In the genomic region with DNA sequence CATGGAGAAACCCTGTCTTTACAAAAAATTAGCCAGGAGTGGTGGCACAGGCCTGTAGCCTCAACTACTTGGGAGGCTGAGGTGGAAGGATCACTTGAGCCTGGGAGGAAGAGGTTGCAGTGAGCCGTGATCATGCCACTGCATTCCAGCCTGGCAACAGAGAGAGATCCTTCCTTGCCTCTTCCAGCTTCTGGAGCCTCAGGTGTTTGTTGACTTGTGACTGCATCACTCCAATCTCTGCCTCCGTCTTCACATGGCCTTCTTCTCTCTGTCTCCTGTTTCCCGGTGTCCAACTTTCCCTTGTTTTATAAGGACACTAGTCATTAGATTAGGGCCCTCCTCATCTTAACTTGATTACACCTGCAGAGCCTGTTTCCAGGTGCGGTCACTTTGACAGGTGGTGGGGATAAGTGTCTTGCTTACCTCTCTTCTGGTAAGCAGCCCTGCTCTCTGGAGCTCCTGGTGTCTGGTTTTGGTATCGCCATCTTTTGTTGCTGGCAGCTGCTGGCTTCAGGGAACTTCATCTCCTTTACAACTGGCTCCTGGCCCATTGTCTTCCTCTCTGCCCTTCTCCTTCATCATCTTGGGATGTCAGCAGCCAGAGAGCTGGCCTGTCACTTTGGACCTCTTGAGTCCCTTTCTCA, we compare ENCODE assay signal across 11 cellular contexts. TPM values are rescaled to one million over a fixed set of nuclear protein-coding genes. Genes with fewer than 3 reads are reported as not detected.
DNase-seq lines count a peak whose midpoint lies in the region; ATAC-seq, FAIRE-seq and TF ChIP-seq lines count a peak whose summit lies in the region.
"Had no signal": no experiment of that assay in that cellular context is flagged by ENCODE, and none has a peak within 500 bp of the region (broad histone marks: within the 10 kb centered on the region; RNA-seq: fewer than 3 reads in every experiment).

No MANE protein-coding gene starts in this region.

- no peaks in the 10 kb centered on the region for H3K27me3 ChIP-seq in bronchial epithelial cell (ENCODE audit: control insufficient read depth, insufficient read depth, low read length)

- no peaks in the 10 kb centered on the region for H3K9me3 Mint-ChIP-seq in natural killer cell
- no peaks in the 10 kb centered on the region for H3K9me3 Mint-ChIP-seq in natural killer cell treated with Interleukin-12 subunit alpha and Interleukin-12 subunit beta and Interleukin-15 and Interleukin-18, amount 100 ng/mL, for 72 hours
- H3K9me3 Mint-ChIP-seq in type B pancreatic cell = no peaks in the 10 kb centered on the region

- intact Hi-C loops in natural killer cell (cut with micrococcal nuclease) = no loop called here

- H3K36me3 Mint-ChIP-seq in natural killer cell = no peaks in the 10 kb centered on the region
- no peaks in the 10 kb centered on the region for H3K36me3 Mint-ChIP-seq in natural killer cell treated with Interleukin-12 subunit alpha and Interleukin-12 subunit beta and Interleukin-15 and Interleukin-18, amount 100 ng/mL, for 72 hours
- H3K36me3 Mint-ChIP-seq in type B pancreatic cell = no peaks in the 10 kb centered on the region

- TF ChIP-seq CTCF in natural killer cell (IDR thresholded peaks at IDR 0.05) = peak; percentile 33
- peak; percentile 63 for TF ChIP-seq CTCF in bronchial epithelial cell (IDR thresholded peaks at IDR 0.05; ENCODE audit: insufficient read depth, low read length, severe bottlenecking)
- peak; percentile 61 for TF ChIP-seq CTCF in type B pancreatic cell (conservative IDR thresholded peaks at IDR 0.05)

- H3K4me1 Mint-ChIP-seq in natural killer cell = no peaks in the 10 kb centered on the region
- no peaks in the 10 kb centered on the region for H3K4me1 Mint-ChIP-seq in natural killer cell treated with Interleukin-12 subunit alpha and Interleukin-12 subunit beta and Interleukin-15 and Interleukin-18, amount 100 ng/mL, for 72 hours (ENCODE audit: low read depth in 2 of 2)
- no peaks in the 10 kb centered on the region for H3K4me1 Mint-ChIP-seq in type B pancreatic cell (ENCODE audit: unreplicated experiment)

- ATAC-seq in natural killer cell (peak in 2 of 3 donors; percentile 44 to 52), GM21367 (IDR thresholded peaks at IDR 0.05; ENCODE audit: unreplicated experiment) (no peak)
- no peak for ATAC-seq in natural killer cell treated with Interleukin-12 subunit alpha and Interleukin-12 subunit beta and Interleukin-15 and Interleukin-18, amount 100 ng/mL, for 72 hours

- H3K27ac Mint-ChIP-seq in natural killer cell (no peak overlapping the region), type B pancreatic cell (no peak overlapping the region)
- no peak overlapping the region for H3K27ac Mint-ChIP-seq in natural killer cell treated with Interleukin-12 subunit alpha and Interleukin-12 subunit beta and Interleukin-15 and Interleukin-18, amount 100 ng/mL, for 72 hours

- DNase-seq in natural killer cell (no peak), NCI-H128 (lab: John Stamatoyannopoulos, UW; ENCODE audit: unreplicated experiment) (peak; percentile 8), bronchial epithelial cell (ENCODE audit: low read depth) (no peak), type B pancreatic cell (ENCODE audit: extremely low spot score, unreplicated experiment) (no peak), D341Med (ENCODE audit: low spot score) (no peak), NK-92 (lab: John Stamatoyannopoulos, UW; ENCODE audit: unreplicated experiment) (no peak)
- no peak for DNase-seq in natural killer cell treated with Interleukin-12 subunit alpha and Interleukin-12 subunit beta and Interleukin-15 and Interleukin-18, amount 100 ng/mL, for 72 hours (ENCODE audit: low spot score)
- DNase-seq: amygdala, GF-D8 had no signal

- peaks cover 10 to 34% of the 10 kb centered on the region in 2 donors for H3K27me3 Mint-ChIP-seq in natural killer cell (ENCODE audit: low read depth in 2 of 2)
- H3K27me3 Mint-ChIP-seq in natural killer cell treated with Interleukin-12 subunit alpha and Interleukin-12 subunit beta and Interleukin-15 and Interleukin-18, amount 100 ng/mL, for 72 hours = peaks cover 12 to 22% of the 10 kb centered on the region in 2 donors
- no peaks in the 10 kb centered on the region for H3K27me3 Mint-ChIP-seq in type B pancreatic cell

- no peak overlapping the region for H3K4me3 Mint-ChIP-seq in natural killer cell
- H3K4me3 Mint-ChIP-seq in natural killer cell treated with Interleukin-12 subunit alpha and Interleukin-12 subunit beta and Interleukin-15 and Interleukin-18, amount 100 ng/mL, for 72 hours = no peak overlapping the region
- H3K4me3 Mint-ChIP-seq in type B pancreatic cell = no peak overlapping the region

- no peaks in the 10 kb centered on the region for H3K36me3 ChIP-seq in bronchial epithelial cell (ENCODE audit: control insufficient read depth, insufficient read depth, low read length)

- H3K4me3 ChIP-seq in bronchial epithelial cell (ENCODE audit: low read depth, low read length) = no peak overlapping the region
- H3K4me3 ChIP-seq: lung had no signal

- FAIRE-seq in bronchial epithelial cell (lab: Jason Lieb, UNC) = peak; percentile 36

RNA-seq across cellular contexts. Expression of a gene that starts 8.2 kb away (rescaled TPM):
- 1 to 10 TPM in 1 of 3 donors, under 1 TPM in 1, not detected in 1; 0.50 to 3.9 TPM for total RNA-seq in natural killer cell
- not detected for total RNA-seq in natural killer cell treated with Interleukin-12 subunit alpha and Interleukin-12 subunit beta and Interleukin-15 and Interleukin-18, amount 100 ng/mL, for 72 hours
- 0.26 and 1.2 TPM in 2 replicates for total RNA-seq in bronchial epithelial cell
- total RNA-seq in type B pancreatic cell (ENCODE audit: low replicate concordance) = 7.4 and 8.2 TPM in 2 replicates

RNA-seq across cellular contexts. Expression of a gene that starts 33.2 kb away (rescaled TPM):
- total RNA-seq in natural killer cell (not detected), bronchial epithelial cell (0.13 and 2.1 TPM in 2 replicates), type B pancreatic cell (ENCODE audit: low replicate concordance) (2.0 and 19.0 TPM in 2 replicates)
- total RNA-seq in natural killer cell treated with Interleukin-12 subunit alpha and Interleukin-12 subunit beta and Interleukin-15 and Interleukin-18, amount 100 ng/mL, for 72 hours = not detected

RNA-seq across cellular contexts. Expression of a gene that starts 43.2 kb away (rescaled TPM):
- total RNA-seq in natural killer cell (not detected), bronchial epithelial cell (not detected in 2 replicates), type B pancreatic cell (ENCODE audit: low replicate concordance) (not detected in 2 replicates)
- total RNA-seq in natural killer cell treated with Interleukin-12 subunit alpha and Interleukin-12 subunit beta and Interleukin-15 and Interleukin-18, amount 100 ng/mL, for 72 hours = not detected
- total RNA-seq: lung had no signal

RNA-seq across cellular contexts. Expression of a gene that starts 49.0 kb away (rescaled TPM):
- total RNA-seq in natural killer cell = not detected
- not detected for total RNA-seq in natural killer cell treated with Interleukin-12 subunit alpha and Interleukin-12 subunit beta and Interleukin-15 and Interleukin-18, amount 100 ng/mL, for 72 hours
- total RNA-seq in bronchial epithelial cell = 0.90 and 1.3 TPM in 2 replicates
- 2.0 and 4.0 TPM in 2 replicates for total RNA-seq in type B pancreatic cell (ENCODE audit: low replicate concordance)

RNA-seq across cellular contexts. Expression of a gene that starts 55.4 kb away (rescaled TPM):
- total RNA-seq in natural killer cell = 10 to 100 TPM; 18.0 to 21.8 (median 18.1) TPM
- 10 to 100 TPM; 16.6 to 32.5 TPM for total RNA-seq in natural killer cell treated with Interleukin-12 subunit alpha and Interleukin-12 subunit beta and Interleukin-15 and Interleukin-18, amount 100 ng/mL, for 72 hours
- total RNA-seq in bronchial epithelial cell = 2.4 and 3.6 TPM in 2 replicates
- 40.3 and 45.6 TPM in 2 replicates for total RNA-seq in type B pancreatic cell (ENCODE audit: low replicate concordance)

Comparison
In these comparisons a context has a peak if more than half of its experiments do, and no peak if none do; other contexts are left out.
1. ATAC-seq: peak in natural killer cell (2 of 3); none in natural killer cell treated with Interleukin-12 subunit alpha and Interleukin-12 subunit beta and Interleukin-15 and Interleukin-18, amount 100 ng/mL, for 72 hours (0 of 2) and GM21367 (single experiment).
2. Peak in every context shown above with its lines, with median percentiles within 50 percentile points of each other: CTCF ChIP-seq.